Comparison of ENCODE assay signal across 15 cellular contexts in genomic region chr18:78979058-78979680, GRCh38. TPM values are rescaled to one million over a fixed set of nuclear protein-coding genes. Genes with fewer than 3 reads are reported as not detected.
DNase-seq lines count a peak whose midpoint lies in the region; ATAC-seq and TF ChIP-seq lines count a peak whose summit lies in the region.
"Had no signal": no experiment of that assay in that cellular context is flagged by ENCODE, and none has a peak within 500 bp of the region (broad histone marks: within the 10 kb centered on the region; RNA-seq: fewer than 3 reads in every experiment).

No MANE protein-coding gene starts in this region.

- no peak overlapping the region for H3K4ac ChIP-seq in mesenchymal stem cell (ENCODE audit: low read depth in 1 of 2, low read length in 2 of 2)

- intact Hi-C loops in right cardiac atrium (cut with DNase I) (no loop called here), cardiac septum (cut with DNase I) (no loop called here), left colon (cut with DNase I, micrococcal nuclease) (no loop called here)

- DNase-seq in right cardiac atrium (peak in 2 of 3 donors; percentile 61 to 66), cardiac septum (ENCODE audit: low spot score) (no peak), mesenchymal stem cell (no peak), foreskin fibroblast (no peak), left colon (no peak), activated gamma-delta T cell (lab: John Stamatoyannopoulos, UW) (no peak), GDM1 (lab: John Stamatoyannopoulos, UW) (no peak)
- DNase-seq: activated CD4-positive, alpha-beta T cell treated with anti-CD3 and anti-CD28 coated beads, Interleukin-2, amount 10 ng/mL, durations not matched to agents 7 days and 5 days; NCI-H2029; occipital lobe; PC-3 had no signal

- H2AFZ ChIP-seq in mesenchymal stem cell (ENCODE audit: low read depth, low read length): no peak overlapping the region

- H2BK15ac ChIP-seq in mesenchymal stem cell (ENCODE audit: low read depth, poor library complexity, severe bottlenecking): no peak overlapping the region

- no peaks in the 10 kb centered on the region for H3K79me1 ChIP-seq in mesenchymal stem cell (replicated peaks; ENCODE audit: low read length, poor library complexity, severe bottlenecking)

- no peak overlapping the region for H3K18ac ChIP-seq in mesenchymal stem cell (ENCODE audit: low read depth in 1 of 2, low read length in 2 of 2)

- no peak overlapping the region for H2AK5ac ChIP-seq in mesenchymal stem cell (ENCODE audit: low read length, severe bottlenecking)

- no peak for TF ChIP-seq CTCF in foreskin fibroblast (IDR thresholded peaks at IDR 0.05; ENCODE audit: low read depth, low read length)

- H2BK120ac ChIP-seq in mesenchymal stem cell (ENCODE audit: low read depth, low read length): no peak overlapping the region

- no peak overlapping the region for H3K9ac ChIP-seq in mesenchymal stem cell (ENCODE audit: low read length)

- H3K9me3 ChIP-seq in right cardiac atrium (ENCODE audit: control insufficient read depth, low read length): no peaks in the 10 kb centered on the region
- no peaks in the 10 kb centered on the region for H3K9me3 ChIP-seq in ectodermal cell (ENCODE audit: control insufficient read depth, low read length)
- peaks cover 3% of the 10 kb centered on the region for H3K9me3 ChIP-seq in mesenchymal stem cell (ENCODE audit: control insufficient read depth, low read length)

- 2% methylated on average over 87 of the region's 89 CpGs for WGBS in right cardiac atrium
- 0% methylated on average over 76 to 88 of the region's 89 CpGs for WGBS in ectodermal cell, 2 experiments
- 0% methylated on average over 9 of the region's 89 CpGs for WGBS in mesenchymal stem cell

- no peak overlapping the region for H4K8ac ChIP-seq in mesenchymal stem cell (ENCODE audit: low read length)

- no peak overlapping the region for H3K27ac ChIP-seq in right cardiac atrium (ENCODE audit: low read length)
- no peak overlapping the region for H3K27ac ChIP-seq in ectodermal cell (ENCODE audit: insufficient read depth, low read depth, low read length, poor library complexity, severe bottlenecking)
- no peak overlapping the region for H3K27ac ChIP-seq in mesenchymal stem cell (ENCODE audit: low read length, poor library complexity, severe bottlenecking)

- H3K27me3 ChIP-seq in right cardiac atrium (ENCODE audit: control insufficient read depth, insufficient read depth) (peaks cover 13% of the 10 kb centered on the region), ectodermal cell (ENCODE audit: control insufficient read depth, insufficient read depth, low read length, poor library complexity, severe bottlenecking) (peaks cover 93% of the 10 kb centered on the region), mesenchymal stem cell (ENCODE audit: control insufficient read depth in 1 of 2, insufficient read depth in 1 of 2, low read length in 2 of 2) (peaks cover 66 to 79% of the 10 kb centered on the region in 2 experiments)

- H2BK12ac ChIP-seq in mesenchymal stem cell (ENCODE audit: low read length in 2 of 2): no peak overlapping the region

- H3K36me3 ChIP-seq in ectodermal cell (ENCODE audit: control insufficient read depth, insufficient read depth, low read length): no peaks in the 10 kb centered on the region
- H3K36me3 ChIP-seq in mesenchymal stem cell (ENCODE audit: control insufficient read depth in 1 of 2, insufficient read depth in 2 of 2, low read depth in 1 of 2, low read length in 2 of 2): no peaks in the 10 kb centered on the region

- H3K23ac ChIP-seq in mesenchymal stem cell (ENCODE audit: low read length in 2 of 2): no peak overlapping the region

- peak; percentile 45 to 60 for ATAC-seq in right cardiac atrium
- no peak for ATAC-seq in left colon
- ATAC-seq: K562, PC-3 had no signal

- peak overlapping the region; percentile 74 for H3K4me2 ChIP-seq in mesenchymal stem cell (ENCODE audit: low read length, poor library complexity, severe bottlenecking)

- H3K4me3 ChIP-seq in right cardiac atrium (ENCODE audit: low read length) (peak overlapping the region; percentile 58), ectodermal cell (ENCODE audit: insufficient read depth, low read depth, low read length) (peak overlapping the region; percentile 34), mesenchymal stem cell (ENCODE audit: insufficient read depth in 1 of 2, low read depth in 1 of 2, low read length in 2 of 2) (no peak overlapping the region), foreskin fibroblast (ENCODE audit: low read depth in 1 of 2, low read length in 2 of 2) (no peak overlapping the region)
- H3K4me3 ChIP-seq: K562 had no signal

- no peak overlapping the region for H3K14ac ChIP-seq in mesenchymal stem cell (ENCODE audit: low read length in 2 of 2)

- H4K91ac ChIP-seq in mesenchymal stem cell (ENCODE audit: low read length): no peak overlapping the region

- H3K4me1 ChIP-seq in right cardiac atrium (ENCODE audit: control insufficient read depth, insufficient read depth, low read length) (peaks cover 3% of the 10 kb centered on the region), ectodermal cell (ENCODE audit: control insufficient read depth, insufficient read depth, low read length) (peaks cover 31% of the 10 kb centered on the region), mesenchymal stem cell (ENCODE audit: control insufficient read depth, insufficient read depth, low read depth, low read length) (peaks cover 24% of the 10 kb centered on the region)

- no peak overlapping the region for H2BK5ac ChIP-seq in mesenchymal stem cell (ENCODE audit: low read depth, low read length, poor library complexity, severe bottlenecking)

RNA-seq across cellular contexts. Expression of gene SALL3, which starts 0.4 kb away (rescaled TPM):
- 1 to 10 TPM in 3 of 4 donors, under 1 TPM in 1; 0.68 to 3.1 (median 1.2) TPM for total RNA-seq in right cardiac atrium
- 0.14 TPM for polyA plus RNA-seq in right cardiac atrium
- total RNA-seq in cardiac septum: 0.30 TPM
- 13.2 TPM for polyA plus RNA-seq in ectodermal cell (2013, experiment 1 of 4)
- 30.6 TPM for polyA plus RNA-seq in ectodermal cell (2013, experiment 2 of 4)
- polyA plus RNA-seq in ectodermal cell (2013, experiment 3 of 4): 19.5 TPM
- polyA plus RNA-seq in ectodermal cell (2013, experiment 4 of 4): 24.8 TPM
- polyA plus RNA-seq in mesenchymal stem cell (2013, experiment 1 of 2): not detected
- not detected for polyA plus RNA-seq in mesenchymal stem cell (2013, experiment 2 of 2)
- total RNA-seq in left colon: not detected
- total RNA-seq: activated CD4-positive, alpha-beta T cell treated with anti-CD3 and anti-CD28 coated beads, Interleukin-2, amount 10 ng/mL, durations not matched to agents 7 days and 5 days; activated T-helper 1 cell treated with anti-CD3 and anti-CD28 coated beads, Interleukin-12 subunit alpha, Interleukin-12 subunit beta, Interleukin-2, Interleukin-4 antibody, amounts not matched to agents 30 ng/mL and 10 ng/mL and 1 ng/mL, durations not matched to agents 14 hours and 24 hours and 36 hours; fibroblast of lung; K562; PC-3 had no signal
- polyA plus RNA-seq: fibroblast of lung, K562 had no signal

Comparison
In these comparisons a context has a peak if more than half of its experiments do, and no peak if none do; other contexts are left out.
1. DNase-seq: peak in right cardiac atrium (2 of 3); none in cardiac septum (single experiment), mesenchymal stem cell (single experiment), foreskin fibroblast (0 of 2), left colon (0 of 2), activated gamma-delta T cell (single experiment) and GDM1 (single experiment).
2. H3K4me3 ChIP-seq: peak in right cardiac atrium (single experiment) and ectodermal cell (single experiment); none in mesenchymal stem cell (0 of 2) and foreskin fibroblast (0 of 2).